Comparison of ENCODE assay signal across 31 cellular contexts in the genomic region with DNA sequence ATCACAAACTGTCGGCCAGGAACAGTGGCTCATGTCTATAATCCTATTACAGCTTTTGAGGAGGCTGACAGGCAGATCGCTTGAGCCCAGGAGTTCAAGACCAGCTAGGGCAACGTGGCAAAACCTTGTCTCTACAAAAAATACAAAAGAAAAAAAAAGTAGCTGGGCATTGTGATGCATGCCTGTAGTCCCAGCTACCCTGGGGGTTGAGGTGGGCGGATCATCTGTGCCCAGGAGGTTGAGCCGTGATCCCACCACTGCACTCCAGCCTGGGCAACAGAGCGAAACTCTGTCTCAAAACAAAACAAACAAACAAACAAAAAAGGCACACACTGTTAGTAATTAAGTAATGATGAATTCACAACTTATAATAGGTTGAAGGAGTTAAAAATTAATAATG.
"Had no signal": no experiment of that assay in that cellular context is flagged by ENCODE, and none has a peak within 500 bp of the region (broad histone marks: within the 10 kb centered on the region; RNA-seq: fewer than 3 reads in every experiment).

No MANE protein-coding gene starts in this region.

- H3K4me3 Mint-ChIP-seq: activated CD8-positive, alpha-beta T cell treated with anti-CD3 and anti-CD28 coated beads for 36 hours; activated naive CD4-positive, alpha-beta T cell treated with anti-CD3 and anti-CD28 coated beads, Interleukin-2, amount 10 ng/mL, durations not matched to agents 7 days and 5 days; activated naive CD8-positive, alpha-beta T cell treated with anti-CD3 and anti-CD28 coated beads, Interleukin-2, amount 10 ng/mL, durations not matched to agents 7 days and 5 days; activated T-helper 1 cell treated with anti-CD3 and anti-CD28 coated beads, Interleukin-12 subunit alpha, Interleukin-12 subunit beta, Interleukin-2, Interleukin-4 antibody, amounts not matched to agents 30 ng/mL and 10 ng/mL and 1 ng/mL, durations not matched to agents 14 hours and 24 hours and 36 hours; brain had no signal

- H3K9me3 ChIP-seq: ascending aorta, breast epithelium, colonic mucosa, esophagus squamous epithelium, gastroesophageal sphincter, heart right ventricle had no signal

- H3K27me3 Mint-ChIP-seq: activated CD8-positive, alpha-beta T cell treated with anti-CD3 and anti-CD28 coated beads for 36 hours; activated naive CD4-positive, alpha-beta T cell treated with anti-CD3 and anti-CD28 coated beads, Interleukin-2, amount 10 ng/mL, durations not matched to agents 7 days and 5 days; activated naive CD8-positive, alpha-beta T cell treated with anti-CD3 and anti-CD28 coated beads, Interleukin-2, amount 10 ng/mL, durations not matched to agents 7 days and 5 days; brain had no signal

- DNase-seq: activated CD4-positive, alpha-beta T cell treated with anti-CD3 and anti-CD28 coated beads for 1 hour; activated CD4-positive, alpha-beta T cell treated with anti-CD3 and anti-CD28 coated beads for 4 hours; activated CD4-positive, alpha-beta T cell treated with anti-CD3 and anti-CD28 coated beads, Interleukin-2, amount 50 U/mL, for 1 hour; activated CD4-positive, alpha-beta T cell treated with anti-CD3 and anti-CD28 coated beads, Interleukin-2, amount 50 U/mL, for 48 hours; activated CD8-positive, alpha-beta memory T cell treated with anti-CD3 and anti-CD28 coated beads for 24 hours; activated CD8-positive, alpha-beta T cell treated with anti-CD3 and anti-CD28 coated beads for 36 hours; activated effector memory CD4-positive, alpha-beta T cell treated with anti-CD3 and anti-CD28 coated beads, Interleukin-2, amount 50 U/mL, for 16 hours; activated naive CD4-positive, alpha-beta T cell; activated naive CD4-positive, alpha-beta T cell treated with anti-CD3 and anti-CD28 coated beads, Interleukin-2, amount 10 ng/mL, durations not matched to agents 7 days and 5 days; activated naive CD8-positive, alpha-beta T cell treated with anti-CD3 and anti-CD28 coated beads, Interleukin-2, amount 10 ng/mL, durations not matched to agents 7 days and 5 days; activated T-cell treated with anti-CD3 and anti-CD28 coated beads, Interleukin-2, amount 50 U/mL, for 1 hour; activated T-cell treated with anti-CD3 and anti-CD28 coated beads, Interleukin-2, amount 50 U/mL, for 48 hours; central memory CD4-positive, alpha-beta T cell; cerebellar nuclear complex; colonic mucosa; effector CD8-positive, alpha-beta T cell; esophagus squamous epithelium; foreskin melanocyte; heart right ventricle; T-helper 2 cell had no signal

- H3K36me3 ChIP-seq: ascending aorta, breast epithelium, cardiac muscle cell, colonic mucosa, esophagus squamous epithelium, gastroesophageal sphincter, heart right ventricle had no signal

- H3K4me1 ChIP-seq: ascending aorta, breast epithelium, colonic mucosa, esophagus squamous epithelium had no signal

- H3K9me3 Mint-ChIP-seq: activated naive CD4-positive, alpha-beta T cell treated with anti-CD3 and anti-CD28 coated beads, Interleukin-2, amount 10 ng/mL, durations not matched to agents 7 days and 5 days; activated naive CD8-positive, alpha-beta T cell treated with anti-CD3 and anti-CD28 coated beads, Interleukin-2, amount 10 ng/mL, durations not matched to agents 7 days and 5 days; activated T-helper 1 cell treated with anti-CD3 and anti-CD28 coated beads, Interleukin-12 subunit alpha, Interleukin-12 subunit beta, Interleukin-2, Interleukin-4 antibody, amounts not matched to agents 30 ng/mL and 10 ng/mL and 1 ng/mL, durations not matched to agents 14 hours and 24 hours and 36 hours; brain had no signal

- FAIRE-seq: endometrium, endothelial cell of umbilical vein had no signal

- H3K27ac Mint-ChIP-seq: activated CD8-positive, alpha-beta T cell treated with anti-CD3 and anti-CD28 coated beads for 36 hours; activated naive CD4-positive, alpha-beta T cell treated with anti-CD3 and anti-CD28 coated beads, Interleukin-2, amount 10 ng/mL, durations not matched to agents 7 days and 5 days; activated naive CD4-positive, alpha-beta T cell treated with anti-CD3 and anti-CD28 coated beads, Interleukin-2, amount 50 U/mL, for 72 hours; activated naive CD8-positive, alpha-beta T cell treated with anti-CD3 and anti-CD28 coated beads, Interleukin-2, amount 10 ng/mL, durations not matched to agents 7 days and 5 days; activated T-helper 1 cell treated with anti-CD3 and anti-CD28 coated beads, Interleukin-12 subunit alpha, Interleukin-12 subunit beta, Interleukin-2, Interleukin-4 antibody, amounts not matched to agents 30 ng/mL and 10 ng/mL and 1 ng/mL, durations not matched to agents 14 hours and 24 hours and 36 hours; activated T-helper 2 cell treated with anti-CD3 and anti-CD28 coated beads, Interferon-gamma antibody, Interleukin-2, Interleukin-4, amounts not matched to agents 10 μg/mL and 5 μg/mL and 100 μg/mL, durations not matched to agents 14 hours and 24 hours and 36 hours; brain had no signal

- H3K4me1 Mint-ChIP-seq: activated naive CD4-positive, alpha-beta T cell treated with anti-CD3 and anti-CD28 coated beads, Interleukin-2, amount 10 ng/mL, durations not matched to agents 7 days and 5 days; activated naive CD8-positive, alpha-beta T cell treated with anti-CD3 and anti-CD28 coated beads, Interleukin-2, amount 10 ng/mL, durations not matched to agents 7 days and 5 days had no signal

- H3K27ac ChIP-seq: ascending aorta, breast epithelium, cardiac muscle cell, colonic mucosa, epithelial cell of prostate, esophagus squamous epithelium, gastroesophageal sphincter, heart right ventricle had no signal

- ATAC-seq: activated CD8-positive, alpha-beta T cell treated with anti-CD3 and anti-CD28 coated beads for 36 hours; activated naive CD4-positive, alpha-beta T cell treated with anti-CD3 and anti-CD28 coated beads, Interleukin-2, amount 50 U/mL, for 72 hours; gastroesophageal sphincter; heart right ventricle had no signal

- H3K36me3 Mint-ChIP-seq: activated naive CD4-positive, alpha-beta T cell treated with anti-CD3 and anti-CD28 coated beads, Interleukin-2, amount 10 ng/mL, durations not matched to agents 7 days and 5 days; activated naive CD8-positive, alpha-beta T cell treated with anti-CD3 and anti-CD28 coated beads, Interleukin-2, amount 10 ng/mL, durations not matched to agents 7 days and 5 days; brain had no signal

- H3K4me3 ChIP-seq: ascending aorta, breast epithelium, cardiac muscle cell, colonic mucosa, esophagus squamous epithelium, gastroesophageal sphincter, heart right ventricle had no signal

- H3K27me3 ChIP-seq: ascending aorta, breast epithelium, cardiac muscle cell, colonic mucosa, esophagus squamous epithelium, gastroesophageal sphincter, heart right ventricle had no signal
